Comparison of ENCODE assay signal across 1 cellular context in genomic region chr15:44370830-44371229, GRCh38.
TF ChIP-seq lines count a peak whose summit lies in the region.

No MANE protein-coding gene starts in this region.

TF ChIP-seq in GM12878, 131 proteins besides CTCF, POLR2A, EP300 and RAD21:
- TF ChIP-seq MLLT1 (IDR thresholded peaks at IDR 0.05) = no peak
- no peak for TF ChIP-seq ZNF687 (IDR thresholded peaks at IDR 0.05)
- TF ChIP-seq ZSCAN29 (IDR thresholded peaks at IDR 0.05) = no peak
- no peak for TF ChIP-seq SMC3 (IDR thresholded peaks at IDR 0.05; ENCODE audit: borderline replicate concordance, low read length)
- TF ChIP-seq ZNF622 (IDR thresholded peaks at IDR 0.05) = no peak
- no peak for TF ChIP-seq CHD1 (IDR thresholded peaks at IDR 0.05; ENCODE audit: low read depth, low read length)
- TF ChIP-seq SIX5 (IDR thresholded peaks at IDR 0.05; ENCODE audit: low read depth, low read length, severe bottlenecking) = no peak
- TF ChIP-seq BHLHE40 (IDR thresholded peaks at IDR 0.05; ENCODE audit: borderline replicate concordance in 1 of 2, low read depth in 2 of 2, low read length in 1 of 2) = no peak
